In genomic region chr14:91323671-91324605, GRCh38 we compare ENCODE assay signal across 8 cellular contexts.
A peak's percentile ranks its signal among the peaks of the same experiment; 100 is the strongest.
DNase-seq lines count a peak whose midpoint lies in the region; ATAC-seq, FAIRE-seq and TF ChIP-seq lines count a peak whose summit lies in the region.

No MANE protein-coding gene starts in this region.

- in situ Hi-C loops in GM23248 (cut with MboI) = no loop called here

- H3K36me3 ChIP-seq in GM23248 (ENCODE audit: low read depth) = no peaks in the 10 kb centered on the region
- H3K36me3 ChIP-seq in SJCRH30 = no peaks in the 10 kb centered on the region
- no peaks in the 10 kb centered on the region for H3K36me3 ChIP-seq in prostate gland
- H3K36me3 ChIP-seq in upper lobe of right lung = no peaks in the 10 kb centered on the region

- no peak overlapping the region for H3K4me2 ChIP-seq in GM23248 (ENCODE audit: unreplicated experiment)

- peak overlapping the region; percentile 99 for H3K27ac Mint-ChIP-seq in activated naive CD4-positive, alpha-beta T cell treated with anti-CD3 and anti-CD28 coated beads, Interleukin-2, amount 50 U/mL, for 24 hours

- TF ChIP-seq CTCF in prostate gland (IDR thresholded peaks at IDR 0.05) (peak; percentile 96 to 99 (median 98)), upper lobe of right lung (IDR thresholded peaks at IDR 0.05) (peak; percentile 99)

- H3K9ac ChIP-seq in GM23248 = no peak overlapping the region

- no peaks in the 10 kb centered on the region for H3K4me1 ChIP-seq in GM23248 (ENCODE audit: insufficient read depth)
- H3K4me1 ChIP-seq in SJCRH30 = no peaks in the 10 kb centered on the region
- no peaks in the 10 kb centered on the region for H3K4me1 ChIP-seq in prostate gland (replicated peaks)
- peaks cover 38% of the 10 kb centered on the region for H3K4me1 ChIP-seq in upper lobe of right lung

- no peak for TF ChIP-seq POLR2A in prostate gland (IDR thresholded peaks at IDR 0.05)

- no peaks in the 10 kb centered on the region for H3K9me2 ChIP-seq in GM23248 (ENCODE audit: insufficient read depth)

- peak overlapping the region; percentile 90 for H3K4me3 Mint-ChIP-seq in activated naive CD4-positive, alpha-beta T cell treated with anti-CD3 and anti-CD28 coated beads, Interleukin-2, amount 50 U/mL, for 24 hours

- peaks cover 83% of the 10 kb centered on the region for H3K4me1 Mint-ChIP-seq in activated naive CD4-positive, alpha-beta T cell treated with anti-CD3 and anti-CD28 coated beads, Interleukin-2, amount 50 U/mL, for 24 hours

- peak; percentile 55 for DNase-seq in GM23248
- peak; percentile 81 to 88 for DNase-seq in Kasumi-1 (lab: John Stamatoyannopoulos, UW)
- peak; percentile 61 to 83 for DNase-seq in SJCRH30
- DNase-seq in head of caudate nucleus = peak; percentile 64 to 95 (median 88)
- peak; percentile 85 for DNase-seq in prostate gland (ENCODE audit: low spot score)
- peak; percentile 94 for DNase-seq in upper lobe of right lung

- H3K4me3 ChIP-seq in GM23248 = no peak overlapping the region
- no peak overlapping the region for H3K4me3 ChIP-seq in SJCRH30
- H3K4me3 ChIP-seq in prostate gland = no peak overlapping the region
- peak overlapping the region; percentile 44 for H3K4me3 ChIP-seq in upper lobe of right lung

- WGBS in GM23248 (ENCODE audit: low coverage in 1 of 2, low lambda C conversion rate in 2 of 2, missing lambda C conversion rate in 2 of 2), 2 experiments = 29 to 32% methylated on average over 24 to 25 of the region's 25 CpGs
- 43% methylated on average over 25 of the region's 25 CpGs for whole genome bisulfite sequencing in prostate gland

- peak; percentile 74 for FAIRE-seq in G401.6 (lab: Jason Lieb, UNC)

- peaks cover 11% of the 10 kb centered on the region for H3K36me3 Mint-ChIP-seq in activated naive CD4-positive, alpha-beta T cell treated with anti-CD3 and anti-CD28 coated beads, Interleukin-2, amount 50 U/mL, for 24 hours

- no peak overlapping the region for H2AFZ ChIP-seq in GM23248

- no peaks in the 10 kb centered on the region for H4K20me1 ChIP-seq in GM23248 (ENCODE audit: insufficient read depth)

- H3K9me3 ChIP-seq in GM23248 (ENCODE audit: low read depth) (no peaks in the 10 kb centered on the region), SJCRH30 (replicated peaks) (no peaks in the 10 kb centered on the region), prostate gland (no peaks in the 10 kb centered on the region), upper lobe of right lung (no peaks in the 10 kb centered on the region)

- H3K27ac ChIP-seq in GM23248 = no peak overlapping the region
- no peak overlapping the region for H3K27ac ChIP-seq in SJCRH30
- H3K27ac ChIP-seq in prostate gland = peak overlapping the region; percentile 8 to 18
- H3K27ac ChIP-seq in upper lobe of right lung = peak overlapping the region; percentile 71

- peak; percentile 90 for ATAC-seq in upper lobe of right lung

- no peaks in the 10 kb centered on the region for H3F3A ChIP-seq in GM23248 (ENCODE audit: insufficient read depth)

- H3K79me2 ChIP-seq in GM23248 (ENCODE audit: insufficient read depth) = no peaks in the 10 kb centered on the region

- H3K27me3 ChIP-seq in GM23248 (replicated peaks; ENCODE audit: insufficient read depth) (peaks cover 11% of the 10 kb centered on the region), SJCRH30 (no peaks in the 10 kb centered on the region), prostate gland (replicated peaks; ENCODE audit: insufficient read depth) (no peaks in the 10 kb centered on the region), upper lobe of right lung (no peaks in the 10 kb centered on the region)

- no peaks in the 10 kb centered on the region for H3K9me3 Mint-ChIP-seq in activated naive CD4-positive, alpha-beta T cell treated with anti-CD3 and anti-CD28 coated beads, Interleukin-2, amount 50 U/mL, for 24 hours

- no peaks in the 10 kb centered on the region for H3K27me3 Mint-ChIP-seq in activated naive CD4-positive, alpha-beta T cell treated with anti-CD3 and anti-CD28 coated beads, Interleukin-2, amount 50 U/mL, for 24 hours

- intact Hi-C loops in head of caudate nucleus (cut with DNase I) (loop anchor here (2.0 kb wide), 1 partner anchor 95 kb away; no protein-coding TSS in a partner anchor), prostate gland (cut with DNase I) (loop anchor here (1.0 to 5.0 kb wide), 2 partner anchors 94 to 183 kb away; no protein-coding TSS in a partner anchor), upper lobe of right lung (cut with DNase I) (loop anchor here (5.0 kb wide), 1 partner anchor 93 kb away; the partner anchor contains the start of gene CCDC88C)

Comparison
In these comparisons a context has a peak if more than half of its experiments do, and no peak if none do; other contexts are left out.
1. H3K27ac ChIP-seq: peak in prostate gland (2 of 2) and upper lobe of right lung (single experiment); none in GM23248 (single experiment) and SJCRH30 (single experiment).
2. Peak in every context shown above with its lines, with median percentiles within 50 percentile points of each other: DNase-seq.